1 cellular context compared by ENCODE assay signal in genomic region chr15:45635191-45635638, GRCh38.
TF ChIP-seq lines count a peak whose summit lies in the region.

No MANE protein-coding gene starts in this region.

TF ChIP-seq in SK-N-SH, 30 proteins besides CTCF, POLR2A, EP300 and RAD21 (continued from another document):
- TF ChIP-seq PBX3 (IDR thresholded peaks at IDR 0.05): no peak
- no peak for TF ChIP-seq MEF2A (IDR thresholded peaks at IDR 0.05; ENCODE audit: borderline replicate concordance, low read depth)
- TF ChIP-seq SIN3A (IDR thresholded peaks at IDR 0.05; ENCODE audit: borderline replicate concordance, low read depth, low read length): no peak
- no peak for TF ChIP-seq FOSL2 (IDR thresholded peaks at IDR 0.05; ENCODE audit: borderline replicate concordance, low read depth)
- no peak for TF ChIP-seq GABPA (IDR thresholded peaks at IDR 0.05; ENCODE audit: low read depth)
- TF ChIP-seq RFX5 (IDR thresholded peaks at IDR 0.05; ENCODE audit: low read length): no peak
- no peak for TF ChIP-seq NFIC (IDR thresholded peaks at IDR 0.05; ENCODE audit: borderline replicate concordance)
- TF ChIP-seq GATA2 (CRISPR knock-in tag; IDR thresholded peaks at IDR 0.05): no peak
